In genomic region chr1:222462598-222462997, GRCh38 we compare ENCODE assay signal across 22 cellular contexts.
"Had no signal": no experiment of that assay in that cellular context is flagged by ENCODE, and none has a peak within 500 bp of the region (broad histone marks: within the 10 kb centered on the region; RNA-seq: fewer than 3 reads in every experiment).

No MANE protein-coding gene starts in this region.

- DNase-seq: KBM-7, MG63, NCI-H1092, NCI-H1105 treated with DMSO at 0.1 percent for 48 hours, NCI-H1417 treated with DMSO at 0.1 percent for 48 hours, NCI-H146, NCI-H187, NCI-H2029, NCI-H2081 treated with DMSO at 0.1 percent for 48 hours, NCI-H2171, NCI-H226, NCI-H446, NCI-H510A, NCI-H524 treated with DMSO at 0.1 percent for 48 hours, NCI-H69, NCI-H774, PC-3, SHP77, SK-N-SH, SW 1271 had no signal

- FAIRE-seq: HTR-8/SVneo had no signal

- H3K36me3 Mint-ChIP-seq: IgD-negative memory B cell had no signal

- H3K27me3 Mint-ChIP-seq: IgD-negative memory B cell had no signal
